14 cellular contexts compared by ENCODE assay signal in the genomic region with DNA sequence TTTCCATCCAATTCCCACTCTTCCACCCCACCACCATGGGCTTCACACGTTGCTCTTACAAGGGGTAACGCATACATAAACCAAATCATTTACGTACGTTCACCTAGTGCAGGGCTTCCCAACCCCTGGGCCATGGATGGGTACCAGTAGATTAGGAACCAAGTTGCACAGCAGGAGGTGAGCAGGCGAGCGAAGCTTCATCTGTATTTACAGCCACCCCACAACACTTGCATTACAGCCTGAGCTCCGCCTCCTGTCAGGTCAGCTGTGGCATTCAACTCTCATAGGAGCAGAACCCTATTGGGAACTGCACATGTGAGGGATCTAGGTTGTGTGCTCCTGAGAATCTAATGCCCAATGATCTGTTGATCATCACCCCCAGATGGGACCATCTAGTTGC.
A peak's percentile ranks its signal among the peaks of the same experiment; 100 is the strongest.
DNase-seq lines count a peak whose midpoint lies in the region; ATAC-seq and TF ChIP-seq lines count a peak whose summit lies in the region.
"Had no signal": no experiment of that assay in that cellular context is flagged by ENCODE, and none has a peak within 500 bp of the region (broad histone marks: within the 10 kb centered on the region; RNA-seq: fewer than 3 reads in every experiment).

No MANE protein-coding gene starts in this region.

- no peak overlapping the region for H3K4me3 ChIP-seq in upper lobe of right lung
- H3K4me3 ChIP-seq: left ventricle myocardium inferior, right atrium auricular region had no signal

- ATAC-seq in T-helper 17 cell (no peak), upper lobe of right lung (no peak)

- POLR2A ChIA-PET in GM10248 (lab: Yijun Ruan, JAX): no interaction called here

- peak overlapping the region; percentile 19 for H3K27ac ChIP-seq in epithelial cell of prostate
- peak overlapping the region; percentile 28 for H3K27ac ChIP-seq in upper lobe of right lung
- H3K27ac ChIP-seq: left ventricle myocardium inferior, right atrium auricular region had no signal

- H3K27ac Mint-ChIP-seq in T-helper 17 cell: peak overlapping the region; percentile 84

- intact Hi-C loops in upper lobe of right lung (cut with DNase I): no loop called here

- no peak for TF ChIP-seq CTCF in upper lobe of right lung (IDR thresholded peaks at IDR 0.05)
- no peak for TF ChIP-seq CTCF in GM10248 (IDR thresholded peaks at IDR 0.05; ENCODE audit: control extremely low read depth, extremely low read depth, low read depth, missing control alignments)

- H3K4me1 ChIP-seq in upper lobe of right lung: peaks cover 20% of the 10 kb centered on the region

- H3K36me3 ChIP-seq in upper lobe of right lung: peaks cover 63% of the 10 kb centered on the region

- peaks cover 3% of the 10 kb centered on the region for H3K36me3 Mint-ChIP-seq in T-helper 17 cell (ENCODE audit: low read depth)

- H3K4me1 Mint-ChIP-seq in T-helper 17 cell: peaks cover 41% of the 10 kb centered on the region

- no peaks in the 10 kb centered on the region for H3K9me3 ChIP-seq in T-helper 17 cell (ENCODE audit: control insufficient read depth, low read length, poor library complexity, severe bottlenecking)
- H3K9me3 ChIP-seq in upper lobe of right lung: no peaks in the 10 kb centered on the region
- H3K9me3 ChIP-seq: left ventricle myocardium inferior, right atrium auricular region had no signal

- CTCF ChIA-PET in GM10248 (lab: Yijun Ruan, JAX): interaction anchor here (1.0 kb wide), 1 partner anchor 29 kb away, joined by 3 read pairs; no protein-coding TSS in a partner anchor

- DNase-seq in stimulated activated CD4-positive, alpha-beta T cell treated with anti-CD3 and anti-CD28 coated beads, Interleukin-4, amount 100 ng/mL, for 24 hours: peak; percentile 4
- no peak for DNase-seq in stimulated activated CD4-positive, alpha-beta T cell treated with anti-CD3 and anti-CD28 coated beads, Interleukin-2, amount 100 ng/mL, for 24 hours
- no peak for DNase-seq in T-helper 17 cell
- DNase-seq in epithelial cell of prostate (ENCODE audit: low read depth, low spot score): no peak
- DNase-seq in upper lobe of right lung: no peak
- DNase-seq in GM10248 (ENCODE audit: extremely low spot score): no peak
- DNase-seq in cerebellar nuclear complex (lab: John Stamatoyannopoulos, UW): no peak
- no peak for DNase-seq in DMS79 (lab: John Stamatoyannopoulos, UW)
- DNase-seq: activated effector memory CD4-positive, alpha-beta T cell treated with anti-CD3 and anti-CD28 coated beads, Interleukin-2, amount 50 U/mL, for 16 hours; DMS53; left ventricle myocardium inferior; NCI-H2081 treated with DMSO at 0.1 percent for 48 hours; NCI-H82 had no signal

- H3K27me3 Mint-ChIP-seq in T-helper 17 cell: no peaks in the 10 kb centered on the region

- peak overlapping the region; percentile 76 for H3K4me3 Mint-ChIP-seq in T-helper 17 cell

- H3K27me3 ChIP-seq in upper lobe of right lung: no peaks in the 10 kb centered on the region
- H3K27me3 ChIP-seq: right atrium auricular region had no signal
